8 cellular contexts compared by ENCODE assay signal in the genomic region with DNA sequence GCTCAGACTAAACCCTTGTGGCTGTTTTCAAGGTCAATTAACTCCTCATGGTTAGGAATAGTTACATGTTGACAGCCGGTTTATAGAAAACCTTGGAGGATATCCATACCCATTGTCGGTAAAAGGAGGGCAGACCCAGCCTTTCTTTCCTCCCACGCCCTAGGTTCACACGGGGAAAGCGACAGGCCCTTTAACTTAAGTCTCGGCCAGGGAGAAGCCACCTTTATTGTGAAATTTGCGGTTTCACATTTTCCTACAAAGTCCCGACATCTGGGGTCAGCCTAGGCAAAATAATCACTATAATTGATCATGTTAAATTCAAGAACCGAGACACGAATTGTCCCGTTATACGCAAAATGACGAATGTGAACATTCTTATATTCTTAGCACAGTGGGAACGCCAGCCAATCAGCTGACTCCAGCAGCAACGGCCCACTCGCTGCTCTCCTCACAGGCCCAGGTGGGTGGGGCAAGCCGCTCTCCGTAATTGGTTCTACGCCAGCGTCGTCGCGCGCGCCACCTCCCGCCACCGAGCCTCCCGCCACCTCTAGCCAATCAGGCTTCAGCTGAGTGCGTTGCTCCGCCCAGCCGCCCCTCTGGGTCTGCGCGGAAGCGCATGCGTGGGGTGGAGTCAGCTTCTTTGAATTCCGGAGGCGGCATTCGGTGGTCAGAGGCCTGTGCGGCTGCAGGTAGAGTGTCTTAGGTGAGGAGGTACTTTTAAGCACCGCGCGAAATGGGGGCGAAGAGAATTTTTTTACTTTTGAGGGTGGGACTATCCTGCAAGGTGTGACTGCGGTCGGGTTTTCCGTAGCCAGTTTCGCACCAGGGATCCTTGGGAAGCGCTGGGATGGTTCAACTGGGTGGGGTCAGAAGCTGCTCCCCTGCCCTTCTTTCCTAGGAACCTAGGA.
DNase-seq lines count a peak whose midpoint lies in the region; ATAC-seq lines count a peak whose summit lies in the region.

A gene with protein sequence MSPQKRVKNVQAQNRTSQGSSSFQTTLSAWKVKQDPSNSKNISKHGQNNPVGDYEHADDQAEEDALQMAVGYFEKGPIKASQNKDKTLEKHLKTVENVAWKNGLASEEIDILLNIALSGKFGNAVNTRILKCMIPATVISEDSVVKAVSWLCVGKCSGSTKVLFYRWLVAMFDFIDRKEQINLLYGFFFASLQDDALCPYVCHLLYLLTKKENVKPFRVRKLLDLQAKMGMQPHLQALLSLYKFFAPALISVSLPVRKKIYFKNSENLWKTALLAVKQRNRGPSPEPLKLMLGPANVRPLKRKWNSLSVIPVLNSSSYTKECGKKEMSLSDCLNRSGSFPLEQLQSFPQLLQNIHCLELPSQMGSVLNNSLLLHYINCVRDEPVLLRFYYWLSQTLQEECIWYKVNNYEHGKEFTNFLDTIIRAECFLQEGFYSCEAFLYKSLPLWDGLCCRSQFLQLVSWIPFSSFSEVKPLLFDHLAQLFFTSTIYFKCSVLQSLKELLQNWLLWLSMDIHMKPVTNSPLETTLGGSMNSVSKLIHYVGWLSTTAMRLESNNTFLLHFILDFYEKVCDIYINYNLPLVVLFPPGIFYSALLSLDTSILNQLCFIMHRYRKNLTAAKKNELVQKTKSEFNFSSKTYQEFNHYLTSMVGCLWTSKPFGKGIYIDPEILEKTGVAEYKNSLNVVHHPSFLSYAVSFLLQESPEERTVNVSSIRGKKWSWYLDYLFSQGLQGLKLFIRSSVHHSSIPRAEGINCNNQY (plus strand): TSS at position 659 of the 908 bp plus-strand sequence. CDS start 2,867 bp downstream, outside the sequence.

- ATAC-seq in GM19043 (IDR thresholded peaks at IDR 0.05; ENCODE audit: low read depth, unreplicated experiment) (peak; percentile 99), HG03354 (IDR thresholded peaks at IDR 0.05; ENCODE audit: poor library complexity, severe bottlenecking, unreplicated experiment) (peak; percentile 100)

- DNase-seq in AG20443 (ENCODE audit: low spot score), result peak; percentile 97
- peak; percentile 82 to 92 for DNase-seq in NCI-H446 (lab: John Stamatoyannopoulos, UW)
- peak; percentile 82 for DNase-seq in activated CD4-positive, CD25-positive, alpha-beta regulatory T cell treated with anti-CD3 and anti-CD28 coated beads, Interleukin-2, amount 50 U/mL, for 16 hours (ENCODE audit: low read depth, low spot score)
- peak; percentile 93 for DNase-seq in cerebellar cortex (ENCODE audit: low spot score)
- peak; percentile 86 for DNase-seq in inferior parietal cortex (ENCODE audit: extremely low spot score)
- DNase-seq in smooth muscle cell of the brain vasculature (ENCODE audit: low read depth, low spot score), result peak; percentile 77

Comparison
In these comparisons a context has a peak if more than half of its experiments do, and no peak if none do; other contexts are left out.
1. Peak in every context shown above with its lines: DNase-seq and ATAC-seq.